8 cellular contexts compared by ENCODE assay signal in genomic region chrX:21940356-21940829, GRCh38. TPM values are rescaled to one million over a fixed set of nuclear protein-coding genes. Genes with fewer than 3 reads are reported as not detected.
DNase-seq lines count a peak whose midpoint lies in the region; ATAC-seq and TF ChIP-seq lines count a peak whose summit lies in the region.

Gene SMS (plus strand): TSS chrX:21940709. CDS start chrX:21940825, 116 bp downstream.

- H2BK5ac ChIP-seq in mesenchymal stem cell (ENCODE audit: low read depth, low read length, poor library complexity, severe bottlenecking): no peak within 1 kb of the TSS

- peaks cover 20% of the 10 kb centered on the region for H3K36me3 Mint-ChIP-seq in activated CD8-positive, alpha-beta T cell treated with anti-CD3 and anti-CD28 coated beads, Interleukin-2, amount 10 ng/mL, durations not matched to agents 7 days and 5 days (ENCODE audit: low read depth)

- H4K8ac ChIP-seq in mesenchymal stem cell (ENCODE audit: low read length): no peak within 1 kb of the TSS

- peak within 1 kb of the TSS; percentile 52 for H3K4me3 ChIP-seq in effector memory CD4-positive, alpha-beta T cell (ENCODE audit: insufficient read depth, low read depth, low read length, poor library complexity, severe bottlenecking)
- H3K4me3 ChIP-seq in mesenchymal stem cell (ENCODE audit: insufficient read depth in 1 of 2, low read depth in 1 of 2, low read length in 2 of 2): peak within 1 kb of the TSS; percentile 73 to 75

- peaks cover 4% of the 10 kb centered on the region for H3K4me1 ChIP-seq in effector memory CD4-positive, alpha-beta T cell (ENCODE audit: control insufficient read depth, insufficient read depth, low read length, poor library complexity, severe bottlenecking)
- peaks cover 4% of the 10 kb centered on the region for H3K4me1 ChIP-seq in mesenchymal stem cell (ENCODE audit: control insufficient read depth, insufficient read depth, low read depth, low read length)

- H3K14ac ChIP-seq in mesenchymal stem cell (ENCODE audit: low read length in 2 of 2): no peak within 1 kb of the TSS

- 0% methylated on average over 9 of the region's 46 CpGs for WGBS in mesenchymal stem cell

- peak within 1 kb of the TSS; percentile 54 to 62 for H3K18ac ChIP-seq in mesenchymal stem cell (ENCODE audit: low read depth in 1 of 2, low read length in 2 of 2)

- ATAC-seq in HG03354 (IDR thresholded peaks at IDR 0.05; ENCODE audit: poor library complexity, severe bottlenecking, unreplicated experiment): peak; percentile 58
- peak; percentile 72 for ATAC-seq in activated CD8-positive, alpha-beta T cell treated with anti-CD3 and anti-CD28 coated beads, Interleukin-2, amount 10 ng/mL, durations not matched to agents 7 days and 5 days

- H3K23ac ChIP-seq in mesenchymal stem cell (ENCODE audit: low read length in 2 of 2): no peak within 1 kb of the TSS

- H3K4me3 Mint-ChIP-seq in activated CD8-positive, alpha-beta T cell treated with anti-CD3 and anti-CD28 coated beads, Interleukin-2, amount 10 ng/mL, durations not matched to agents 7 days and 5 days: peak within 1 kb of the TSS; percentile 83

- no peaks in the 10 kb centered on the region for H3K9me3 ChIP-seq in effector memory CD4-positive, alpha-beta T cell (ENCODE audit: control insufficient read depth, low read length)
- H3K9me3 ChIP-seq in mesenchymal stem cell (ENCODE audit: control insufficient read depth, low read length): no peaks in the 10 kb centered on the region

- H3K4ac ChIP-seq in mesenchymal stem cell (ENCODE audit: low read depth in 1 of 2, low read length in 2 of 2): peak within 1 kb of the TSS in 1 of 2 experiments; percentile 51

- H3K27me3 Mint-ChIP-seq in activated CD8-positive, alpha-beta T cell treated with anti-CD3 and anti-CD28 coated beads, Interleukin-2, amount 10 ng/mL, durations not matched to agents 7 days and 5 days (ENCODE audit: low read depth): no peaks in the 10 kb centered on the region

- peaks cover 32% of the 10 kb centered on the region for H3K4me1 Mint-ChIP-seq in activated CD8-positive, alpha-beta T cell treated with anti-CD3 and anti-CD28 coated beads, Interleukin-2, amount 10 ng/mL, durations not matched to agents 7 days and 5 days (ENCODE audit: low read depth)

- POLR2A ChIA-PET in activated CD8-positive, alpha-beta T cell treated with anti-CD3 and anti-CD28 coated beads, Interleukin-2, amount 10 ng/mL, durations not matched to agents 7 days and 5 days (lab: Charles Lee): no interaction called here

- H3K9me3 Mint-ChIP-seq in activated CD8-positive, alpha-beta T cell treated with anti-CD3 and anti-CD28 coated beads, Interleukin-2, amount 10 ng/mL, durations not matched to agents 7 days and 5 days (ENCODE audit: insufficient read depth): no peaks in the 10 kb centered on the region

- H2BK12ac ChIP-seq in mesenchymal stem cell (ENCODE audit: low read length in 2 of 2): peak within 1 kb of the TSS in 1 of 2 experiments; percentile 48

- no peak within 1 kb of the TSS for H4K91ac ChIP-seq in mesenchymal stem cell (ENCODE audit: low read length)

- no peak within 1 kb of the TSS for H2BK120ac ChIP-seq in mesenchymal stem cell (ENCODE audit: low read depth, low read length)

- H3K27me3 ChIP-seq in effector memory CD4-positive, alpha-beta T cell (replicated peaks; ENCODE audit: control insufficient read depth, insufficient read depth, low read length, poor library complexity, severe bottlenecking): no peaks in the 10 kb centered on the region
- no peaks in the 10 kb centered on the region for H3K27me3 ChIP-seq in mesenchymal stem cell (ENCODE audit: control insufficient read depth in 1 of 2, insufficient read depth in 1 of 2, low read length in 2 of 2)

- H2AFZ ChIP-seq in mesenchymal stem cell (ENCODE audit: low read depth, low read length): no peak within 1 kb of the TSS

- H3K27ac ChIP-seq in effector memory CD4-positive, alpha-beta T cell (ENCODE audit: insufficient read depth, low read length, poor library complexity, severe bottlenecking): peak within 1 kb of the TSS; percentile 48
- H3K27ac ChIP-seq in mesenchymal stem cell (ENCODE audit: low read length, poor library complexity, severe bottlenecking): peak within 1 kb of the TSS; percentile 60

- peak; percentile 35 for TF ChIP-seq POLR2A in GM19099 (IDR thresholded peaks at IDR 0.05; ENCODE audit: extremely low read depth, insufficient read length, low read depth)

- peak within 1 kb of the TSS; percentile 86 for H3K9ac ChIP-seq in mesenchymal stem cell (ENCODE audit: low read length)

- H2BK15ac ChIP-seq in mesenchymal stem cell (ENCODE audit: low read depth, poor library complexity, severe bottlenecking): peak within 1 kb of the TSS; percentile 28

- H3K27ac Mint-ChIP-seq in activated CD8-positive, alpha-beta T cell treated with anti-CD3 and anti-CD28 coated beads, Interleukin-2, amount 10 ng/mL, durations not matched to agents 7 days and 5 days: peak within 1 kb of the TSS; percentile 73

- H3K79me1 ChIP-seq in mesenchymal stem cell (replicated peaks; ENCODE audit: low read length, poor library complexity, severe bottlenecking): no peaks in the 10 kb centered on the region

- CTCF ChIA-PET in activated CD8-positive, alpha-beta T cell treated with anti-CD3 and anti-CD28 coated beads, Interleukin-2, amount 10 ng/mL, durations not matched to agents 7 days and 5 days (lab: Charles Lee): no interaction called here

- no peak within 1 kb of the TSS for H2AK5ac ChIP-seq in mesenchymal stem cell (ENCODE audit: low read length, severe bottlenecking)

- DNase-seq in AML-193 (lab: John Stamatoyannopoulos, UW) (peak; percentile 23 to 44), NCI-H748 treated with DMSO at 0.1 percent for 48 hours (lab: John Stamatoyannopoulos, UW) (peak; percentile 65), mesenchymal stem cell (peak; percentile 73)
- DNase-seq in activated CD8-positive, alpha-beta T cell treated with anti-CD3 and anti-CD28 coated beads, Interleukin-2, amount 10 ng/mL, durations not matched to agents 7 days and 5 days: peak; percentile 55
- DNase-seq in effector memory CD4-positive, alpha-beta T cell: peak; percentile 36 to 43 (median 40)
- peak; percentile 23 for DNase-seq in stimulated activated CD8-positive, alpha-beta memory T cell treated with anti-CD3 and anti-CD28 coated beads, Interleukin-15, amount 100 ng/mL, for 24 hours (ENCODE audit: low read depth)

- H3K4me2 ChIP-seq in mesenchymal stem cell (ENCODE audit: low read length, poor library complexity, severe bottlenecking): peak within 1 kb of the TSS; percentile 34

- no peaks in the 10 kb centered on the region for H3K36me3 ChIP-seq in effector memory CD4-positive, alpha-beta T cell (ENCODE audit: control insufficient read depth, insufficient read depth, low read length)
- H3K36me3 ChIP-seq in mesenchymal stem cell (ENCODE audit: control insufficient read depth in 1 of 2, insufficient read depth in 2 of 2, low read depth in 1 of 2, low read length in 2 of 2): no peaks in the 10 kb centered on the region

RNA-seq across cellular contexts. Expression of gene SMS, which starts in this region (rescaled TPM):
- 10 to 100 TPM; 89.0 to 91.8 TPM for total RNA-seq in activated CD8-positive, alpha-beta T cell treated with anti-CD3 and anti-CD28 coated beads, Interleukin-2, amount 10 ng/mL, durations not matched to agents 7 days and 5 days
- 63.7 TPM for polyA plus RNA-seq in mesenchymal stem cell (2013, experiment 1 of 2)
- polyA plus RNA-seq in mesenchymal stem cell (2013, experiment 2 of 2): 65.0 TPM

Comparison
In these comparisons a context has a peak if more than half of its experiments do, and no peak if none do; other contexts are left out.
1. Peak in every context shown above with its lines: DNase-seq, ATAC-seq, H3K4me3 ChIP-seq and H3K27ac ChIP-seq.
2. DNase-seq: peak in every context shown above with its lines; median percentile 73 in mesenchymal stem cell; 65 in NCI-H748 treated with DMSO at 0.1 percent for 48 hours; 55 in activated CD8-positive, alpha-beta T cell treated with anti-CD3 and anti-CD28 coated beads, Interleukin-2, amount 10 ng/mL, durations not matched to agents 7 days and 5 days; 40 in effector memory CD4-positive, alpha-beta T cell; 34 in AML-193; 23 in stimulated activated CD8-positive, alpha-beta memory T cell treated with anti-CD3 and anti-CD28 coated beads, Interleukin-15, amount 100 ng/mL, for 24 hours.